Comparison of ENCODE assay signal across 1 cellular context in genomic region chr2:46970334-46971288, GRCh38.
TF ChIP-seq lines count a peak whose summit lies in the region.

No MANE protein-coding gene starts in this region.

TF ChIP-seq in A549, 52 proteins besides CTCF, POLR2A, EP300 and RAD21 (continued from another document):
- TF ChIP-seq PBX3 (IDR thresholded peaks at IDR 0.05) (no peak), HDAC2 (IDR thresholded peaks at IDR 0.05) (no peak), CHD2 (IDR thresholded peaks at IDR 0.05; ENCODE audit: low read length, partially characterized antibody) (no peak), NR3C1 (IDR thresholded peaks at IDR 0.05) (no peak), MAFK (IDR thresholded peaks at IDR 0.05; ENCODE audit: partially characterized antibody) (peak; percentile 61), RARB (CRISPR knock-in tag; IDR thresholded peaks at IDR 0.05) (no peak), HEYL (CRISPR knock-in tag; IDR thresholded peaks at IDR 0.05) (no peak), FOSB (CRISPR knock-in tag; IDR thresholded peaks at IDR 0.05) (no peak), CEBPB (IDR thresholded peaks at IDR 0.05) (peak; percentile 73 to 78), NPAS2 (CRISPR knock-in tag; IDR thresholded peaks at IDR 0.05; ENCODE audit: borderline replicate concordance) (no peak), ZNF302 (CRISPR knock-in tag; IDR thresholded peaks at IDR 0.05) (no peak), BHLHE40 (IDR thresholded peaks at IDR 0.05; ENCODE audit: low read depth, low read length) (no peak), HMGXB4 (CRISPR knock-in tag; IDR thresholded peaks at IDR 0.05; ENCODE audit: borderline replicate concordance) (no peak), NFE2L2 (conservative IDR thresholded peaks at IDR 0.05; ENCODE audit: low read length) (no peak), MYC (IDR thresholded peaks at IDR 0.05; ENCODE audit: borderline replicate concordance, low read length) (no peak), KDM5A (IDR thresholded peaks at IDR 0.05) (no peak), HOXA7 (CRISPR knock-in tag; IDR thresholded peaks at IDR 0.05) (no peak), RCOR1 (IDR thresholded peaks at IDR 0.05; ENCODE audit: low read depth, low read length) (no peak), CBX2 (IDR thresholded peaks at IDR 0.05; ENCODE audit: borderline replicate concordance, low read depth) (no peak), FOXS1 (CRISPR knock-in tag; IDR thresholded peaks at IDR 0.05) (no peak)
- TF ChIP-seq, protein P1, sequence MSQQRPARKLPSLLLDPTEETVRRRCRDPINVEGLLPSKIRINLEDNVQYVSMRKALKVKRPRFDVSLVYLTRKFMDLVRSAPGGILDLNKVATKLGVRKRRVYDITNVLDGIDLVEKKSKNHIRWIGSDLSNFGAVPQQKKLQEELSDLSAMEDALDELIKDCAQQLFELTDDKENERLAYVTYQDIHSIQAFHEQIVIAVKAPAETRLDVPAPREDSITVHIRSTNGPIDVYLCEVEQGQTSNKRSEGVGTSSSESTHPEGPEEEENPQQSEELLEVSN (IDR thresholded peaks at IDR 0.05; ENCODE audit: borderline replicate concordance, low read depth) = no peak
- TF ChIP-seq, protein P2, sequence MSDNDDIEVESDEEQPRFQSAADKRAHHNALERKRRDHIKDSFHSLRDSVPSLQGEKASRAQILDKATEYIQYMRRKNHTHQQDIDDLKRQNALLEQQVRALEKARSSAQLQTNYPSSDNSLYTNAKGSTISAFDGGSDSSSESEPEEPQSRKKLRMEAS (IDR thresholded peaks at IDR 0.05) = peak; percentile 73
TF ChIP-seq in A549: peak in this region for 12.
